8 cellular contexts compared by ENCODE assay signal in the genomic region with DNA sequence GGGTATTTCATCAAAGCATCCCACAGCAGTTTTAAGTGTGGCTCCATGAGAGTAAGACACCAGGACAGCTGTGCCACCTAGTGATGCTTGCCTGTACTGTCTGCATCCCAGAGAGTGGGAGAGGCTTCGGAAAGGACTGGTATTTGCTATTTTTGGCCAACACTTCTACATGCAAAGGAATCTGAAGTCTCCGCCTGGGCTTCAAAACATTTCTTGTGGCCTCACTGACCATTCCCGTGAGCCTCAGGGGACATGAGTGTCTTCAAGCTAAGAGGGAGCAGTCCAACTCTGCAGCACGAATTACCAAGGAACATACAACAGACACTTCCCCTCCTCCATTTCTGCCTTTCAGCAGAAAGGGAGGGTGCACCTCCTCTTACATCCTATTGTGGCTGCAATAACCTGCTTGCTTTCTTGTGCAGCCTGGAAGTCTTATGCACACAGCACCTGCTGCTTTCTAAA.
DNase-seq lines count a peak whose midpoint lies in the region; ATAC-seq, FAIRE-seq and TF ChIP-seq lines count a peak whose summit lies in the region.

No MANE protein-coding gene starts in this region.

- ATAC-seq in GM18520 (IDR thresholded peaks at IDR 0.05; ENCODE audit: unreplicated experiment), result no peak
- no peak for ATAC-seq in GM21423 (IDR thresholded peaks at IDR 0.05; ENCODE audit: unreplicated experiment)

- no peak for TF ChIP-seq POLR2A in GM12892 (IDR thresholded peaks at IDR 0.05; ENCODE audit: low read depth, low read length)

- DNase-seq in ELR (ENCODE audit: low read depth), result peak; percentile 59
- DNase-seq in NCI-H510A treated with DMSO at 0.1 percent for 48 hours (lab: John Stamatoyannopoulos, UW), result peak; percentile 16
- DNase-seq in myocyte (ENCODE audit: low read depth), result peak; percentile 92
- no peak for DNase-seq in GM12892 (ENCODE audit: insufficient read length)
- DNase-seq in activated naive CD4-positive, alpha-beta T cell treated with anti-CD3 and anti-CD28 coated beads, Interleukin-2, amount 50 U/mL, for 16 hours, result no peak

- FAIRE-seq in endometrium (lab: Jason Lieb, UNC) (peak; percentile 55), GM12892 (lab: Jason Lieb, UNC) (no peak)

Comparison
In these comparisons a context has a peak if more than half of its experiments do, and no peak if none do; other contexts are left out.
1. DNase-seq: peak in ELR (single experiment), NCI-H510A treated with DMSO at 0.1 percent for 48 hours (single experiment) and myocyte (single experiment); none in GM12892 (single experiment) and activated naive CD4-positive, alpha-beta T cell treated with anti-CD3 and anti-CD28 coated beads, Interleukin-2, amount 50 U/mL, for 16 hours (single experiment).